Comparison of ENCODE assay signal across 11 cellular contexts in the genomic region with DNA sequence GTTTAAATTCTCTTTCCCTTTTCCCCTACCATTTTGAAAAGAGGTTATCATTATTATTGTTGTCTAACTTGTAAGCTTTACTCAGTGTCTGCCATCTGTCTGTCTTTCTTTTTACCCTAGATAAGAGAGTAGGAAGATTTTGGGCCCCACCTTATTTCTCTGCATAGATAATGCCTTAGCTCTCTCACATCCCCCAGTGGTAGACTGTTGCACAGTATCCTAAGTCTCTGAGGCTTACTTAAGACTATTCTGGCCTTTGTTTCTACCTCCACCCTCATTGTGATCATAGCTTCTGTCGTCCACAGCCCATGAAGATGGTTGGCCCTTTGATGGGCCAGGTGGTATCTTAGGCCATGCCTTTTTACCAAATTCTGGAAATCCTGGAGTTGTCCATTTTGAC. TPM values are rescaled to one million over a fixed set of nuclear protein-coding genes. Genes with fewer than 3 reads are reported as not detected.
DNase-seq lines count a peak whose midpoint lies in the region; ATAC-seq, FAIRE-seq and TF ChIP-seq lines count a peak whose summit lies in the region.
"Had no signal": no experiment of that assay in that cellular context is flagged by ENCODE, and none has a peak within 500 bp of the region (broad histone marks: within the 10 kb centered on the region; RNA-seq: fewer than 3 reads in every experiment).

No MANE protein-coding gene starts in this region.

- H3K79me2 ChIP-seq in K562 (ENCODE audit: control insufficient read depth, insufficient read depth, low read length): no peaks in the 10 kb centered on the region

- peak; percentile 64 for FAIRE-seq in K562 (lab: Jason Lieb, UNC)

- H3K27me3 Mint-ChIP-seq in osteocyte (ENCODE audit: unreplicated experiment): peaks cover 12% of the 10 kb centered on the region
- H3K27me3 Mint-ChIP-seq: stimulated activated memory B cell treated with anti-CD40 and anti-IgM and Interleukin-4, amounts not matched to agents 10 μg/mL and 1 μg/mL and 100 μg/mL, for 72 hours had no signal

- H3K4me3 ChIP-seq in GM12875 (ENCODE audit: low read depth, low read length): no peak overlapping the region
- H3K4me3 ChIP-seq in NB4 (ENCODE audit: low read depth, low read length): no peak overlapping the region
- no peak overlapping the region for H3K4me3 ChIP-seq in K562

- no peaks in the 10 kb centered on the region for H3K36me3 Mint-ChIP-seq in osteocyte (ENCODE audit: unreplicated experiment)
- H3K36me3 Mint-ChIP-seq: natural killer cell; stimulated activated memory B cell treated with anti-CD40 and anti-IgM and Interleukin-4, amounts not matched to agents 10 μg/mL and 1 μg/mL and 100 μg/mL, for 72 hours had no signal

- no peaks in the 10 kb centered on the region for H3K9me3 ChIP-seq in K562 (replicated peaks; ENCODE audit: control insufficient read depth, insufficient read depth, low read depth, low read length)

- peak overlapping the region; percentile 17; the same call in 1 of the 2 replicates for H3K4me2 ChIP-seq in K562 (ENCODE audit: insufficient read depth, low read length)

- H3K4me1 Mint-ChIP-seq in osteocyte (ENCODE audit: unreplicated experiment): no peaks in the 10 kb centered on the region
- H3K4me1 Mint-ChIP-seq: natural killer cell; stimulated activated memory B cell treated with anti-CD40 and anti-IgM and Interleukin-4, amounts not matched to agents 10 μg/mL and 1 μg/mL and 100 μg/mL, for 72 hours had no signal

- no peaks in the 10 kb centered on the region for H3K9me1 ChIP-seq in K562 (ENCODE audit: control insufficient read depth, insufficient read depth, low read length)

- no peaks in the 10 kb centered on the region for H3K36me3 ChIP-seq in K562 (ENCODE audit: control insufficient read depth, insufficient read depth, low read length)

- ATAC-seq in K562: peak; percentile 100
- no peak for ATAC-seq in GM21390 (IDR thresholded peaks at IDR 0.05; ENCODE audit: unreplicated experiment)
- ATAC-seq in GM21526 (IDR thresholded peaks at IDR 0.05; ENCODE audit: low FRiP score, unreplicated experiment): no peak
- ATAC-seq: effector memory CD8-positive, alpha-beta T cell; natural killer cell; stimulated activated memory B cell treated with anti-CD40 and anti-IgM and Interleukin-4, amounts not matched to agents 10 μg/mL and 1 μg/mL and 100 μg/mL, for 72 hours had no signal

- H3K27ac ChIP-seq in K562 (ENCODE audit: extremely low read depth, low read depth, low read length): no peak overlapping the region

- no peak overlapping the region; the same call in 1 of the 2 replicates for H2AFZ ChIP-seq in K562 (ENCODE audit: low read depth, low read length)

- H3K9ac ChIP-seq in K562 (ENCODE audit: insufficient read depth in 1 of 2, low read depth in 2 of 2, low read length in 2 of 2): no peak overlapping the region

- intact Hi-C loops in K562 (cut with micrococcal nuclease): loop anchor here (1.0 to 10.0 kb wide), 2 partner anchors 266 to 354 kb away; partner anchors contain the start of gene OR51D1

- CTCF ChIA-PET in K562 (lab: Yijun Ruan, JAX; ENCODE audit: low intra/inter-chr PET ratio): interaction anchor here (2.1 kb wide), 1 partner anchor 354 kb away, joined by 5 read pairs; the partner anchor contains the start of gene OR51D1

- in situ Hi-C loops in K562 (cut with MboI): no loop called here

- H3K4me3 Mint-ChIP-seq in osteocyte (ENCODE audit: unreplicated experiment): no peak overlapping the region
- H3K4me3 Mint-ChIP-seq: effector memory CD8-positive, alpha-beta T cell; natural killer cell; stimulated activated memory B cell treated with anti-CD40 and anti-IgM and Interleukin-4, amounts not matched to agents 10 μg/mL and 1 μg/mL and 100 μg/mL, for 72 hours had no signal

- H3K9me3 Mint-ChIP-seq in osteocyte (ENCODE audit: unreplicated experiment): no peaks in the 10 kb centered on the region
- H3K9me3 Mint-ChIP-seq: effector memory CD8-positive, alpha-beta T cell; stimulated activated memory B cell treated with anti-CD40 and anti-IgM and Interleukin-4, amounts not matched to agents 10 μg/mL and 1 μg/mL and 100 μg/mL, for 72 hours had no signal

- TF ChIP-seq CTCF in GM12875 (IDR thresholded peaks at IDR 0.05; ENCODE audit: borderline replicate concordance, insufficient read depth, low read depth, low read length): peak; percentile 14; the same call in 1 of the 2 replicates
- TF ChIP-seq CTCF in NB4 (IDR thresholded peaks at IDR 0.05; ENCODE audit: low read depth, low read length): peak; percentile 23
- TF ChIP-seq CTCF in K562 (IDR thresholded peaks at IDR 0.05 in 2 of 3, conservative IDR thresholded peaks at IDR 0.05 in 1 of 3; ENCODE audit: insufficient read depth in 2 of 3, low read depth in 1 of 3, low read length in 3 of 3): peak; percentile 62 to 79 (median 77)
- peak; percentile 23 for TF ChIP-seq CTCF in osteocyte (IDR thresholded peaks at IDR 0.05)

- 0% methylated on average over 1 of the region's 1 CpG for WGBS in K562 (ENCODE audit: insufficient coverage, low coverage, missing lambda C conversion rate)

- POLR2A ChIA-PET in K562 (lab: Yijun Ruan, JAX): interaction anchor here (1.4 kb wide), 1 partner anchor 59 kb away, joined by 3 read pairs; no protein-coding TSS in a partner anchor

- no peak overlapping the region for H3K27ac Mint-ChIP-seq in osteocyte (ENCODE audit: unreplicated experiment)
- H3K27ac Mint-ChIP-seq: effector memory CD8-positive, alpha-beta T cell; natural killer cell; stimulated activated memory B cell treated with anti-CD40 and anti-IgM and Interleukin-4, amounts not matched to agents 10 μg/mL and 1 μg/mL and 100 μg/mL, for 72 hours had no signal

- H3K4me1 ChIP-seq in K562 (replicated peaks in 1 of 2; ENCODE audit: control insufficient read depth in 2 of 2, insufficient read depth in 2 of 2, low read length in 2 of 2): peaks cover 0 to 4% of the 10 kb centered on the region in 2 experiments; a peak in 1 of 5 replicates

- peaks cover 2 to 9% of the 10 kb centered on the region in 2 experiments; a peak in 1 of 5 replicates for H3K27me3 ChIP-seq in K562 (ENCODE audit: control insufficient read depth in 2 of 2, insufficient read depth in 2 of 2, low read length in 2 of 2)

- peak; percentile 17 for DNase-seq in NB4 (ENCODE audit: low read depth)
- DNase-seq in K562 (ENCODE audit: extremely low read depth in 1 of 4, low spot score in 3 of 4): peak; percentile 10 to 61 (median 38)
- DNase-seq in osteocyte (ENCODE audit: extremely low spot score, unreplicated experiment): no peak
- no peak for DNase-seq in foreskin melanocyte
- DNase-seq: effector memory CD8-positive, alpha-beta T cell; natural killer cell; SW 1271 had no signal

- no peak for TF ChIP-seq POLR2A in NB4 (IDR thresholded peaks at IDR 0.05; ENCODE audit: extremely low read depth, insufficient read length)
- no peak for TF ChIP-seq POLR2A in K562 (conservative IDR thresholded peaks at IDR 0.05)

- no TSS peak for BruUV-seq in K562 (replicated peaks; lab: Mats Ljungman, UMichigan)

- TF ChIP-seq EP300 in K562 (IDR thresholded peaks at IDR 0.05; ENCODE audit: low read length): no peak

- no peaks in the 10 kb centered on the region for H4K20me1 ChIP-seq in K562 (replicated peaks; ENCODE audit: control insufficient read depth, insufficient read depth, low read length)

- TF ChIP-seq RAD21 in K562 (CRISPR knock-in tag; conservative IDR thresholded peaks at IDR 0.05 in 1 of 2, IDR thresholded peaks at IDR 0.05 in 1 of 2): peak; percentile 69 to 86

RNA-seq across cellular contexts. Expression of gene OR51L1, which starts 3.6 kb away (rescaled TPM):
- not detected in 2 replicates for total RNA-seq in K562 (2011; cell fraction: chromatin; rRNA removed; ENCODE audit: low replicate concordance)
- not detected in 2 replicates for total RNA-seq in K562 (2011; cell fraction: nucleolus; rRNA removed)
- total RNA-seq in K562 (2011; cell fraction: nucleoplasm; rRNA removed): not detected in 2 replicates
- total RNA-seq in K562 (2014; rRNA removed) (not detected in 2 replicates), K562 (2014; rRNA removed; fragmentation: Illumina TruSeq; extraction: Trizol) (not detected in 2 replicates), K562 (2015; rRNA removed; fragmentation: Illumina TruSeq; extraction: Trizol) (not detected in 2 replicates), K562 (2021) (not detected in 2 replicates), osteocyte (not detected in 2 replicates)
- polyA plus RNA-seq in K562 (2011; rRNA removed) (not detected in 2 replicates), K562 (2014; fragmentation: Illumina TruSeq; extraction: Trizol) (not detected in 2 replicates), K562 (2014; fragmentation: Nextera tagmentation; extraction: Ambion mirVana) (not detected), K562 (2014; rRNA removed) (not detected in 2 replicates)
- not detected in 2 replicates for polyA plus RNA-seq in K562 (2011; cell fraction: cytosol; rRNA removed)
- not detected in 2 replicates for polyA plus RNA-seq in K562 (2011; cell fraction: nucleus; rRNA removed)
- not detected in 2 replicates for polyA plus RNA-seq in K562 (2012)
- polyA minus RNA-seq in K562 (2011; rRNA and poly(A)+ RNA removed): not detected in 2 replicates
- not detected in 2 replicates for polyA minus RNA-seq in K562 (2011; cell fraction: cytosol; rRNA and poly(A)+ RNA removed)
- polyA minus RNA-seq in K562 (2011; cell fraction: nucleus; rRNA and poly(A)+ RNA removed): not detected in 2 replicates
- total RNA-seq: natural killer cell had no signal

RNA-seq across cellular contexts. Expression of gene OR51A2, which starts 35.6 kb away (rescaled TPM):
- total RNA-seq in K562 (2011; cell fraction: chromatin; rRNA removed; ENCODE audit: low replicate concordance): not detected in 2 replicates
- total RNA-seq in K562 (2011; cell fraction: nucleolus; rRNA removed): not detected in 2 replicates
- total RNA-seq in K562 (2011; cell fraction: nucleoplasm; rRNA removed): not detected in 2 replicates
- total RNA-seq in K562 (2014; rRNA removed) (not detected in 2 replicates), K562 (2014; rRNA removed; fragmentation: Illumina TruSeq; extraction: Trizol) (not detected in 2 replicates), K562 (2015; rRNA removed; fragmentation: Illumina TruSeq; extraction: Trizol) (not detected in 2 replicates), K562 (2021) (not detected in 2 replicates), osteocyte (not detected in 2 replicates)
- polyA plus RNA-seq in K562 (2011; rRNA removed) (not detected in 2 replicates), K562 (2014; fragmentation: Illumina TruSeq; extraction: Trizol) (not detected in 2 replicates), K562 (2014; fragmentation: Nextera tagmentation; extraction: Ambion mirVana) (not detected), K562 (2014; rRNA removed) (not detected in 2 replicates)
- polyA plus RNA-seq in K562 (2011; cell fraction: cytosol; rRNA removed): not detected in 2 replicates
- polyA plus RNA-seq in K562 (2011; cell fraction: nucleus; rRNA removed): not detected in 2 replicates
- not detected in 2 replicates for polyA plus RNA-seq in K562 (2012)
- not detected in 2 replicates for polyA minus RNA-seq in K562 (2011; rRNA and poly(A)+ RNA removed)
- polyA minus RNA-seq in K562 (2011; cell fraction: cytosol; rRNA and poly(A)+ RNA removed): not detected in 2 replicates
- not detected in 2 replicates for polyA minus RNA-seq in K562 (2011; cell fraction: nucleus; rRNA and poly(A)+ RNA removed)
- total RNA-seq: natural killer cell had no signal

RNA-seq across cellular contexts. Expression of gene OR51A4, which starts 43.7 kb away (rescaled TPM):
- total RNA-seq in K562 (2011; cell fraction: chromatin; rRNA removed; ENCODE audit: low replicate concordance): not detected in 2 replicates
- total RNA-seq in K562 (2011; cell fraction: nucleolus; rRNA removed): not detected in 2 replicates
- not detected in 2 replicates for total RNA-seq in K562 (2011; cell fraction: nucleoplasm; rRNA removed)
- total RNA-seq in K562 (2014; rRNA removed): not detected in 2 replicates
- total RNA-seq in K562 (2014; rRNA removed; fragmentation: Illumina TruSeq; extraction: Trizol): not detected in 2 replicates
- not detected in 2 replicates for total RNA-seq in K562 (2015; rRNA removed; fragmentation: Illumina TruSeq; extraction: Trizol)
- not detected in 2 replicates for total RNA-seq in K562 (2021)
- polyA plus RNA-seq in K562 (2011; rRNA removed): not detected in 2 replicates
- not detected in 2 replicates for polyA plus RNA-seq in K562 (2011; cell fraction: cytosol; rRNA removed)
- polyA plus RNA-seq in K562 (2011; cell fraction: nucleus; rRNA removed): not detected in 2 replicates
- not detected in 2 replicates for polyA plus RNA-seq in K562 (2012)
- not detected in 2 replicates for polyA plus RNA-seq in K562 (2014; fragmentation: Illumina TruSeq; extraction: Trizol)
- not detected for polyA plus RNA-seq in K562 (2014; fragmentation: Nextera tagmentation; extraction: Ambion mirVana)
- polyA plus RNA-seq in K562 (2014; rRNA removed): not detected in 2 replicates
- polyA minus RNA-seq in K562 (2011; rRNA and poly(A)+ RNA removed): not detected in 2 replicates
- not detected in 2 replicates for polyA minus RNA-seq in K562 (2011; cell fraction: cytosol; rRNA and poly(A)+ RNA removed)
- polyA minus RNA-seq in K562 (2011; cell fraction: nucleus; rRNA and poly(A)+ RNA removed): not detected in 2 replicates
- not detected in 2 replicates for total RNA-seq in osteocyte
- total RNA-seq: natural killer cell had no signal

RNA-seq across cellular contexts. Expression of gene OR52J3, which starts 55.3 kb away (rescaled TPM):
- not detected in 2 replicates for total RNA-seq in K562 (2011; cell fraction: chromatin; rRNA removed; ENCODE audit: low replicate concordance)
- total RNA-seq in K562 (2011; cell fraction: nucleolus; rRNA removed): not detected in 2 replicates
- not detected in 2 replicates for total RNA-seq in K562 (2011; cell fraction: nucleoplasm; rRNA removed)
- not detected in 2 replicates for total RNA-seq in K562 (2014; rRNA removed)
- total RNA-seq in K562 (2014; rRNA removed; fragmentation: Illumina TruSeq; extraction: Trizol): not detected in 2 replicates
- not detected in 2 replicates for total RNA-seq in K562 (2015; rRNA removed; fragmentation: Illumina TruSeq; extraction: Trizol)
- not detected in 2 replicates for total RNA-seq in K562 (2021)
- not detected in 2 replicates for polyA plus RNA-seq in K562 (2011; rRNA removed)
- polyA plus RNA-seq in K562 (2011; cell fraction: cytosol; rRNA removed): not detected in 2 replicates
- polyA plus RNA-seq in K562 (2011; cell fraction: nucleus; rRNA removed): not detected in 2 replicates
- not detected in 2 replicates for polyA plus RNA-seq in K562 (2012)
- not detected in 2 replicates for polyA plus RNA-seq in K562 (2014; fragmentation: Illumina TruSeq; extraction: Trizol)
- not detected for polyA plus RNA-seq in K562 (2014; fragmentation: Nextera tagmentation; extraction: Ambion mirVana)
- polyA plus RNA-seq in K562 (2014; rRNA removed): not detected in 2 replicates
- not detected in 2 replicates for polyA minus RNA-seq in K562 (2011; rRNA and poly(A)+ RNA removed)
- not detected in 2 replicates for polyA minus RNA-seq in K562 (2011; cell fraction: cytosol; rRNA and poly(A)+ RNA removed)
- polyA minus RNA-seq in K562 (2011; cell fraction: nucleus; rRNA and poly(A)+ RNA removed): not detected in 2 replicates
- total RNA-seq in osteocyte: not detected in 2 replicates
- total RNA-seq: natural killer cell had no signal

Comparison
In these comparisons a context has a peak if more than half of its experiments do, and no peak if none do; other contexts are left out.
1. CTCF ChIP-seq: peak in every context shown above with its lines; median percentile 77 in K562; 23 in NB4; 23 in osteocyte; 14 in GM12875.
2. DNase-seq: peak in NB4 (single experiment) and K562 (4 of 4); none in osteocyte (single experiment) and foreskin melanocyte (single experiment).